In genomic region chr6:54283877-54284860, GRCh38 we compare ENCODE assay signal across 25 cellular contexts. TPM values are rescaled to one million over a fixed set of nuclear protein-coding genes. Genes with fewer than 3 reads are reported as not detected.
A peak's percentile ranks its signal among the peaks of the same experiment; 100 is the strongest.
DNase-seq lines count a peak whose midpoint lies in the region; ATAC-seq and TF ChIP-seq lines count a peak whose summit lies in the region.
"Had no signal": no experiment of that assay in that cellular context is flagged by ENCODE, and none has a peak within 500 bp of the region (broad histone marks: within the 10 kb centered on the region; RNA-seq: fewer than 3 reads in every experiment).

No MANE protein-coding gene starts in this region.

- H3K27ac ChIP-seq in brain microvascular endothelial cell: peak overlapping the region; percentile 4
- no peak overlapping the region for H3K27ac ChIP-seq in aorta (ENCODE audit: low read depth in 1 of 2, low read length in 2 of 2)
- no peak overlapping the region for H3K27ac ChIP-seq in WERI-Rb-1
- H3K27ac ChIP-seq: BLaER1 treated with 17β-estradiol and CSF1 and Interleukin-3, amounts not matched to agents 10 nM and 100 nM; esophagus muscularis mucosa; thoracic aorta had no signal

- H3K9me3 ChIP-seq in aorta (ENCODE audit: control insufficient read depth, low read length) (no peaks in the 10 kb centered on the region), WERI-Rb-1 (ENCODE audit: severe bottlenecking) (no peaks in the 10 kb centered on the region)
- H3K9me3 ChIP-seq: BLaER1 treated with 17β-estradiol and CSF1 and Interleukin-3, amounts not matched to agents 10 nM and 100 nM; esophagus muscularis mucosa; thoracic aorta had no signal

- H3K36me3 ChIP-seq in brain microvascular endothelial cell (replicated peaks) (no peaks in the 10 kb centered on the region), aorta (ENCODE audit: control insufficient read depth in 1 of 2, insufficient read depth in 2 of 2, low read length in 1 of 2) (no peaks in the 10 kb centered on the region), WERI-Rb-1 (no peaks in the 10 kb centered on the region)
- H3K36me3 ChIP-seq: BLaER1 treated with 17β-estradiol and CSF1 and Interleukin-3, amounts not matched to agents 10 nM and 100 nM; esophagus muscularis mucosa; thoracic aorta had no signal

- ATAC-seq in aorta (ENCODE audit: low FRiP score): no peak
- ATAC-seq: right cardiac atrium; stimulated activated effector memory CD8-positive, alpha-beta T cell treated with anti-CD3 and anti-CD28 coated beads, Interleukin-12 subunit alpha, Interleukin-12 subunit beta, amount 100 ng/mL, for 72 hours had no signal

- WGBS in aorta, 2 donors: 70 to 76% methylated on average over 3 of the region's 3 CpGs

- H3K27me3 ChIP-seq in brain microvascular endothelial cell (replicated peaks) (no peaks in the 10 kb centered on the region), aorta (ENCODE audit: control insufficient read depth in 1 of 2, insufficient read depth in 2 of 2, low read length in 1 of 2) (no peaks in the 10 kb centered on the region), WERI-Rb-1 (ENCODE audit: insufficient read depth, low read depth, severe bottlenecking) (peaks cover 14% of the 10 kb centered on the region)
- H3K27me3 ChIP-seq: BLaER1 treated with 17β-estradiol and CSF1 and Interleukin-3, amounts not matched to agents 10 nM and 100 nM; esophagus muscularis mucosa had no signal

- no peak for TF ChIP-seq CTCF in HFF-Myc (IDR thresholded peaks at IDR 0.05; ENCODE audit: low read depth, low read length, missing control alignments)
- TF ChIP-seq CTCF in brain microvascular endothelial cell (IDR thresholded peaks at IDR 0.05; ENCODE audit: low read depth, low read length, missing control alignments): no peak
- TF ChIP-seq CTCF in WERI-Rb-1 (IDR thresholded peaks at IDR 0.05; ENCODE audit: low read depth, low read length): no peak

- H3K4me3 ChIP-seq in HFF-Myc (replicated peaks; ENCODE audit: low read depth, low read length) (no peak overlapping the region), brain microvascular endothelial cell (ENCODE audit: low read depth, low read length) (no peak overlapping the region), aorta (ENCODE audit: low read length in 2 of 2) (no peak overlapping the region), WERI-Rb-1 (ENCODE audit: low read depth, low read length) (no peak overlapping the region)
- H3K4me3 ChIP-seq: BLaER1 treated with 17β-estradiol and CSF1 and Interleukin-3, amounts not matched to agents 10 nM and 100 nM; esophagus muscularis mucosa; thoracic aorta had no signal

- intact Hi-C loops in aorta (cut with DNase I): no loop called here

- peak; percentile 18 for DNase-seq in A172 (ENCODE audit: low spot score)
- DNase-seq in HFF-Myc (ENCODE audit: extremely low read depth, low read depth): peak; percentile 85
- DNase-seq in brain microvascular endothelial cell: peak; percentile 43
- DNase-seq in kidney glomerular epithelial cell (lab: John Stamatoyannopoulos, UW): peak; percentile 49
- no peak for DNase-seq in aorta
- DNase-seq in WERI-Rb-1: no peak
- DNase-seq in RPMI8226: no peak
- no peak for DNase-seq in NCI-H82 (lab: John Stamatoyannopoulos, UW)
- DNase-seq: activated CD4-positive, CD25-positive, alpha-beta regulatory T cell treated with anti-CD3 and anti-CD28 coated beads, Interleukin-2, amount 50 U/mL, for 72 hours; activated naive CD4-positive, alpha-beta T cell treated with anti-CD3 and anti-CD28 coated beads for 36 hours; activated T-cell treated with anti-CD3 and anti-CD28 coated beads, Interleukin-2, amount 50 U/mL, for 24 hours; effector CD8-positive, alpha-beta T cell; head of caudate nucleus; NCI-H1092; NCI-H2029 treated with DMSO at 0.1 percent for 48 hours; NCI-H446; right cardiac atrium; T1000 had no signal

- no peaks in the 10 kb centered on the region for H3K4me1 ChIP-seq in aorta (ENCODE audit: control insufficient read depth in 1 of 2, insufficient read depth in 2 of 2, low read length in 2 of 2)
- H3K4me1 ChIP-seq: BLaER1 treated with 17β-estradiol and CSF1 and Interleukin-3, amounts not matched to agents 10 nM and 100 nM; esophagus muscularis mucosa had no signal

- in situ Hi-C loops in brain microvascular endothelial cell (cut with HindIII; ENCODE audit: low pct_ligation_motif_present, low sequenced_read_pairs): no loop called here

RNA-seq across cellular contexts. Expression of gene TINAG, which starts 24.1 kb away (rescaled TPM):
- total RNA-seq in A172 (2014; rRNA removed; shearing (Covaris generic)): not detected in 2 replicates
- not detected for total RNA-seq in aorta
- under 1 TPM in 1 of 2 donors, not detected in 1; 0.38 TPM for polyA plus RNA-seq in aorta
- total RNA-seq: activated naive CD4-positive, alpha-beta T cell treated with anti-CD3 and anti-CD28 coated beads for 36 hours; cerebellum; esophagus muscularis mucosa; lung microvascular endothelial cell; osteoblast; thoracic aorta had no signal

Comparison
In these comparisons a context has a peak if more than half of its experiments do, and no peak if none do; other contexts are left out.
1. DNase-seq: peak in A172 (single experiment), HFF-Myc (single experiment), brain microvascular endothelial cell (single experiment) and kidney glomerular epithelial cell (single experiment); none in aorta (0 of 2), WERI-Rb-1 (single experiment), RPMI8226 (single experiment) and NCI-H82 (single experiment).